ENCODE assay signal across 8 cellular contexts in genomic region chr2:104378853-104379374, GRCh38.
DNase-seq lines count a peak whose midpoint lies in the region; ATAC-seq and TF ChIP-seq lines count a peak whose summit lies in the region.

No MANE protein-coding gene starts in this region.

- H3K9me3 ChIP-seq in right atrium auricular region = no peaks in the 10 kb centered on the region
- no peaks in the 10 kb centered on the region for H3K9me3 ChIP-seq in psoas muscle
- H3K9me3 ChIP-seq in WERI-Rb-1 (ENCODE audit: severe bottlenecking) = no peaks in the 10 kb centered on the region

- peaks cover 7% of the 10 kb centered on the region for H3K9me3 Mint-ChIP-seq in Calu3 (ENCODE audit: low read depth, unreplicated experiment)
- peaks cover 3% of the 10 kb centered on the region for H3K9me3 Mint-ChIP-seq in activated CD4-positive, alpha-beta memory T cell treated with anti-CD3 and anti-CD28 coated beads, Interleukin-2, amount 10 ng/mL, durations not matched to agents 7 days and 5 days

- peak overlapping the region; percentile 15 for H3K4me3 Mint-ChIP-seq in Calu3 (ENCODE audit: low read depth, unreplicated experiment)
- H3K4me3 Mint-ChIP-seq in activated CD4-positive, alpha-beta memory T cell treated with anti-CD3 and anti-CD28 coated beads, Interleukin-2, amount 10 ng/mL, durations not matched to agents 7 days and 5 days = peak overlapping the region; percentile 6

- no peaks in the 10 kb centered on the region for H3K36me3 ChIP-seq in right atrium auricular region
- H3K36me3 ChIP-seq in psoas muscle (ENCODE audit: insufficient read depth in 1 of 2, low read depth in 1 of 2) = no peaks in the 10 kb centered on the region
- H3K36me3 ChIP-seq in WERI-Rb-1 = no peaks in the 10 kb centered on the region

- H3K36me3 Mint-ChIP-seq in Calu3 (ENCODE audit: insufficient read depth, unreplicated experiment) = peaks cover 4% of the 10 kb centered on the region
- no peaks in the 10 kb centered on the region for H3K36me3 Mint-ChIP-seq in activated CD4-positive, alpha-beta memory T cell treated with anti-CD3 and anti-CD28 coated beads, Interleukin-2, amount 10 ng/mL, durations not matched to agents 7 days and 5 days (ENCODE audit: low read depth)

- POLR2A ChIA-PET in activated CD4-positive, alpha-beta memory T cell treated with anti-CD3 and anti-CD28 coated beads, Interleukin-2, amount 10 ng/mL, durations not matched to agents 7 days and 5 days (lab: Charles Lee) = no interaction called here

- CTCF ChIA-PET in Calu3 (lab: Charles Lee) = no interaction called here
- CTCF ChIA-PET in activated CD4-positive, alpha-beta memory T cell treated with anti-CD3 and anti-CD28 coated beads, Interleukin-2, amount 10 ng/mL, durations not matched to agents 7 days and 5 days (lab: Charles Lee) = no interaction called here

- intact Hi-C loops in Calu3 (cut with micrococcal nuclease; ENCODE audit: unreplicated experiment) = no loop called here
- intact Hi-C loops in psoas muscle (cut with DNase I) = no loop called here

- H3K4me3 ChIP-seq in right atrium auricular region (peak overlapping the region; percentile 23 to 36), psoas muscle (peak overlapping the region; percentile 55), WERI-Rb-1 (ENCODE audit: low read depth, low read length) (no peak overlapping the region)

- no peaks in the 10 kb centered on the region for H3K27me3 Mint-ChIP-seq in Calu3 (ENCODE audit: unreplicated experiment)
- H3K27me3 Mint-ChIP-seq in activated CD4-positive, alpha-beta memory T cell treated with anti-CD3 and anti-CD28 coated beads, Interleukin-2, amount 10 ng/mL, durations not matched to agents 7 days and 5 days = no peaks in the 10 kb centered on the region

- H3K4me1 ChIP-seq in right atrium auricular region = no peaks in the 10 kb centered on the region
- H3K4me1 ChIP-seq in psoas muscle = no peaks in the 10 kb centered on the region

- H3K27ac ChIP-seq in right atrium auricular region (no peak overlapping the region), psoas muscle (no peak overlapping the region), WERI-Rb-1 (no peak overlapping the region)

- H3K27me3 ChIP-seq in right atrium auricular region (no peaks in the 10 kb centered on the region), psoas muscle (ENCODE audit: insufficient read depth in 3 of 3, low read length in 2 of 3) (no peaks in the 10 kb centered on the region), WERI-Rb-1 (ENCODE audit: insufficient read depth, low read depth, severe bottlenecking) (peaks cover 29% of the 10 kb centered on the region)

- no peak overlapping the region for H3K27ac Mint-ChIP-seq in Calu3 (ENCODE audit: unreplicated experiment)
- no peak overlapping the region for H3K27ac Mint-ChIP-seq in activated CD4-positive, alpha-beta memory T cell treated with anti-CD3 and anti-CD28 coated beads, Interleukin-2, amount 10 ng/mL, durations not matched to agents 7 days and 5 days

- no peaks in the 10 kb centered on the region for H3K4me1 Mint-ChIP-seq in Calu3 (ENCODE audit: low read depth, unreplicated experiment)
- no peaks in the 10 kb centered on the region for H3K4me1 Mint-ChIP-seq in activated CD4-positive, alpha-beta memory T cell treated with anti-CD3 and anti-CD28 coated beads, Interleukin-2, amount 10 ng/mL, durations not matched to agents 7 days and 5 days

- no peak for TF ChIP-seq CTCF in Calu3 (IDR thresholded peaks at IDR 0.05; ENCODE audit: unreplicated experiment)
- TF ChIP-seq CTCF in right atrium auricular region (IDR thresholded peaks at IDR 0.05) = no peak
- TF ChIP-seq CTCF in psoas muscle (IDR thresholded peaks at IDR 0.05) = no peak
- TF ChIP-seq CTCF in WERI-Rb-1 (IDR thresholded peaks at IDR 0.05; ENCODE audit: low read depth, low read length) = no peak

- ATAC-seq in GM21360 (IDR thresholded peaks at IDR 0.05; ENCODE audit: unreplicated experiment) = peak; percentile 87
- ATAC-seq in psoas muscle = peak in 2 of 4 donors; percentile 69 to 73

- BruUV-seq in Calu3 (replicated peaks; lab: Mats Ljungman, UMichigan) = no TSS peak

- DNase-seq in Calu3 = no peak
- DNase-seq in MV-4-11 (lab: John Stamatoyannopoulos, UW) = peak; percentile 80
- DNase-seq in activated CD4-positive, alpha-beta memory T cell treated with anti-CD3 and anti-CD28 coated beads, Interleukin-2, amount 10 ng/mL, durations not matched to agents 7 days and 5 days = no peak
- no peak for DNase-seq in right atrium auricular region (ENCODE audit: low spot score)
- DNase-seq in psoas muscle = no peak
- DNase-seq in activated gamma-delta T cell treated with Interleukin-2 at 50 U/mL for 16 hours = no peak
- no peak for DNase-seq in WERI-Rb-1

- 11 to 13% (median 13%) methylated on average over 3 of the region's 3 CpGs for WGBS in psoas muscle, 3 donors
